In genomic region chr4:182917182-182918043, GRCh38 we compare ENCODE assay signal across 1 cellular context.
A peak's percentile ranks its signal among the peaks of the same experiment; 100 is the strongest.
TF ChIP-seq lines count a peak whose summit lies in the region.

DCTD (minus strand) TSS chr4:182917386; CDS start chr4:182915568, 1,818 bp downstream.

TF ChIP-seq in HepG2, 621 proteins besides CTCF, POLR2A, EP300 and RAD21 (continued from another document and continues in another):
- TF ChIP-seq ZNF275 (CRISPR knock-in tag; IDR thresholded peaks at IDR 0.05; ENCODE audit: borderline replicate concordance) (peak; percentile 53; the same call in 1 of the 2 replicates), ZNF616 (CRISPR knock-in tag; IDR thresholded peaks at IDR 0.05; ENCODE audit: low read depth) (0 out of 2 replicates have a peak, but pooled peaks have one; percentile 39), ZNF253 (CRISPR knock-in tag; IDR thresholded peaks at IDR 0.05; ENCODE audit: borderline replicate concordance) (0 out of 2 replicates have a peak, but pooled peaks have one; percentile 31), SAFB2 (CRISPR knock-in tag; IDR thresholded peaks at IDR 0.05; ENCODE audit: borderline replicate concordance, low read depth) (peak; percentile 77; the same call in 1 of the 2 replicates), UBTF (CRISPR knock-in tag; IDR thresholded peaks at IDR 0.05) (peak; percentile 82), HOXA5 (CRISPR knock-in tag; IDR thresholded peaks at IDR 0.05) (peak; percentile 78), ZNF329 (CRISPR knock-in tag; IDR thresholded peaks at IDR 0.05; ENCODE audit: low read depth) (no peak), MAZ (IDR thresholded peaks at IDR 0.05; ENCODE audit: borderline replicate concordance, low read depth, low read length) (no peak), MAZ (CRISPR knock-in tag; IDR thresholded peaks at IDR 0.05; ENCODE audit: low read depth) (peak; percentile 73), ZNF609 (CRISPR knock-in tag; IDR thresholded peaks at IDR 0.05; ENCODE audit: borderline replicate concordance) (peak; percentile 17; the same call in 1 of the 2 replicates), MXD3 (CRISPR knock-in tag; IDR thresholded peaks at IDR 0.05) (peak; percentile 22; the same call in 1 of the 2 replicates), ZBTB7A (CRISPR knock-in tag; IDR thresholded peaks at IDR 0.05) (peak; percentile 69; the same call in 1 of the 2 replicates), BRD4 (CRISPR knock-in tag; IDR thresholded peaks at IDR 0.05) (peak; percentile 92), ZNF326 (CRISPR knock-in tag; IDR thresholded peaks at IDR 0.05; ENCODE audit: borderline replicate concordance) (no peak), KLF12 (CRISPR knock-in tag; IDR thresholded peaks at IDR 0.05; ENCODE audit: borderline replicate concordance) (peak; percentile 74; the same call in 1 of the 2 replicates), REPIN1 (CRISPR knock-in tag; IDR thresholded peaks at IDR 0.05; ENCODE audit: borderline replicate concordance, low read depth) (peak; percentile 54; the same call in 1 of the 2 replicates), ZFP91 (CRISPR knock-in tag; IDR thresholded peaks at IDR 0.05; ENCODE audit: borderline replicate concordance) (peak; percentile 73; the same call in 1 of the 2 replicates), ZNF782 (CRISPR knock-in tag; IDR thresholded peaks at IDR 0.05; ENCODE audit: borderline replicate concordance) (0 out of 2 replicates have a peak, but pooled peaks have one; percentile 32), NRL (CRISPR knock-in tag; IDR thresholded peaks at IDR 0.05; ENCODE audit: borderline replicate concordance) (0 out of 2 replicates have a peak, but pooled peaks have one; percentile 59), ZBTB2 (CRISPR knock-in tag; IDR thresholded peaks at IDR 0.05; ENCODE audit: low read depth) (peak; percentile 93), NONO (IDR thresholded peaks at IDR 0.05) (no peak), NONO (CRISPR knock-in tag; conservative IDR thresholded peaks at IDR 0.05) (peak; percentile 80), YEATS2 (CRISPR knock-in tag; IDR thresholded peaks at IDR 0.05; ENCODE audit: borderline replicate concordance) (peak; percentile 22; the same call in 1 of the 2 replicates), ZNF205 (CRISPR knock-in tag; IDR thresholded peaks at IDR 0.05) (peak; percentile 63; the same call in 1 of the 2 replicates), ZBTB14 (CRISPR knock-in tag; IDR thresholded peaks at IDR 0.05) (peak; percentile 83), ZNF891 (CRISPR knock-in tag; IDR thresholded peaks at IDR 0.05) (0 out of 2 replicates have a peak, but pooled peaks have one; percentile 65), ZNF121 (CRISPR knock-in tag; IDR thresholded peaks at IDR 0.05) (0 out of 2 replicates have a peak, but pooled peaks have one; percentile 47), ZNF230 (CRISPR knock-in tag; IDR thresholded peaks at IDR 0.05) (0 out of 2 replicates have a peak, but pooled peaks have one; percentile 78), MLLT10 (CRISPR knock-in tag; IDR thresholded peaks at IDR 0.05) (no peak), NFE2L1 (CRISPR knock-in tag; IDR thresholded peaks at IDR 0.05; ENCODE audit: borderline replicate concordance) (0 out of 2 replicates have a peak, but pooled peaks have one; percentile 22), CCDC6 (CRISPR knock-in tag; IDR thresholded peaks at IDR 0.05) (peak; percentile 73; the same call in 1 of the 2 replicates), ZNF547 (CRISPR knock-in tag; IDR thresholded peaks at IDR 0.05) (peak; percentile 44; the same call in 1 of the 2 replicates), ZNF709 (CRISPR knock-in tag; IDR thresholded peaks at IDR 0.05) (0 out of 2 replicates have a peak, but pooled peaks have one; percentile 65), TAF1 (CRISPR knock-in tag; IDR thresholded peaks at IDR 0.05) (peak; percentile 39; the same call in 1 of the 2 replicates), NR2C2 (CRISPR knock-in tag; IDR thresholded peaks at IDR 0.05; ENCODE audit: borderline replicate concordance) (peak; percentile 73), ELF3 (CRISPR knock-in tag; IDR thresholded peaks at IDR 0.05) (peak; percentile 19; the same call in 1 of the 2 replicates), MIXL1 (CRISPR knock-in tag; IDR thresholded peaks at IDR 0.05) (0 out of 2 replicates have a peak, but pooled peaks have one; percentile 13), ZNF232 (CRISPR knock-in tag; IDR thresholded peaks at IDR 0.05; ENCODE audit: borderline replicate concordance) (peak; percentile 39; the same call in 1 of the 2 replicates), HNF4A (CRISPR knock-in tag; IDR thresholded peaks at IDR 0.05) (peak; percentile 16; the same call in 1 of the 2 replicates), ZNF280B (CRISPR knock-in tag; IDR thresholded peaks at IDR 0.05; ENCODE audit: borderline replicate concordance) (peak; percentile 87; the same call in 1 of the 2 replicates), ZNF503 (CRISPR knock-in tag; IDR thresholded peaks at IDR 0.05) (0 out of 2 replicates have a peak, but pooled peaks have one; percentile 19), ZFAT (CRISPR knock-in tag; conservative IDR thresholded peaks at IDR 0.05) (peak; percentile 83; the same call in 1 of the 2 replicates), ZNF468 (CRISPR knock-in tag; IDR thresholded peaks at IDR 0.05) (peak; percentile 69; the same call in 1 of the 2 replicates), FOXC1 (CRISPR knock-in tag; IDR thresholded peaks at IDR 0.05; ENCODE audit: borderline replicate concordance) (peak; percentile 51; the same call in 1 of the 2 replicates), ZNF484 (CRISPR knock-in tag; IDR thresholded peaks at IDR 0.05; ENCODE audit: borderline replicate concordance, low read depth) (no peak), SPEN (CRISPR knock-in tag; IDR thresholded peaks at IDR 0.05; ENCODE audit: low read depth) (0 out of 2 replicates have a peak, but pooled peaks have one; percentile 16), ZNF501 (CRISPR knock-in tag; IDR thresholded peaks at IDR 0.05) (peak; percentile 77)
